ENCODE assay signal across 22 cellular contexts in genomic region chr2:86134709-86135108, GRCh38. TPM values are rescaled to one million over a fixed set of nuclear protein-coding genes. Genes with fewer than 3 reads are reported as not detected.
DNase-seq lines count a peak whose midpoint lies in the region; ATAC-seq and TF ChIP-seq lines count a peak whose summit lies in the region.
"Had no signal": no experiment of that assay in that cellular context is flagged by ENCODE, and none has a peak within 500 bp of the region (broad histone marks: within the 10 kb centered on the region; RNA-seq: fewer than 3 reads in every experiment).

No MANE protein-coding gene starts in this region.

- peaks cover 8% of the 10 kb centered on the region; the same call in 1 of the 2 replicates for H3F3A ChIP-seq in GM23338 (replicated peaks; ENCODE audit: low read depth)

- no peaks in the 10 kb centered on the region for H3K4me1 ChIP-seq in GM23338 (ENCODE audit: insufficient read depth)
- no peaks in the 10 kb centered on the region for H3K4me1 ChIP-seq in NT2/D1 (ENCODE audit: insufficient read depth, insufficient read length)
- peaks cover 4% of the 10 kb centered on the region for H3K4me1 ChIP-seq in parathyroid adenoma
- H3K4me1 ChIP-seq: A549; BE2C; BLaER1 treated with 17β-estradiol and CSF1 and Interleukin-3, amounts not matched to agents 10 nM and 100 nM had no signal

- H3K27ac Mint-ChIP-seq in GM23338, result peak overlapping the region; percentile 23; the same call in 1 of the 2 replicates
- H3K27ac Mint-ChIP-seq: CD14-positive monocyte; CD4-positive, alpha-beta T cell had no signal

- DNase-seq in GM23338 (ENCODE audit: low spot score), result no peak
- DNase-seq in NT2/D1 (ENCODE audit: low read depth, low spot score), result peak; percentile 22
- DNase-seq in cerebellar cortex (ENCODE audit: low spot score), result no peak
- no peak for DNase-seq in activated CD4-positive, alpha-beta T cell treated with anti-CD3 and anti-CD28 coated beads, Interleukin-2, amount 50 U/mL, for 4 hours
- DNase-seq: 8988T; ACHN; AML-193; BE2C; CD4-positive, alpha-beta T cell; CD8-positive, alpha-beta memory T cell; DMS 273 treated with DMSO at 0.1 percent for 48 hours; DMS79; EL; GDM1; GOT3; HCEC 1CT had no signal

- peaks cover 15% of the 10 kb centered on the region for H4K20me1 ChIP-seq in GM23338 (replicated peaks; ENCODE audit: insufficient read depth)

- peaks cover 99% of the 10 kb centered on the region for H3K36me3 Mint-ChIP-seq in GM23338 (ENCODE audit: low read depth)

- H3K27ac ChIP-seq in GM23338 (ENCODE audit: low read depth) (no peak overlapping the region), parathyroid adenoma (no peak overlapping the region)
- H3K27ac ChIP-seq: A549; BLaER1 treated with 17β-estradiol and CSF1 and Interleukin-3, amounts not matched to agents 10 nM and 100 nM had no signal

- H3K9me3 ChIP-seq in NT2/D1 (ENCODE audit: insufficient read depth, low read length) (no peaks in the 10 kb centered on the region), parathyroid adenoma (ENCODE audit: control insufficient read depth, low read length) (no peaks in the 10 kb centered on the region)
- H3K9me3 ChIP-seq: A549; BE2C; BLaER1 treated with 17β-estradiol and CSF1 and Interleukin-3, amounts not matched to agents 10 nM and 100 nM had no signal

- peaks cover 3% of the 10 kb centered on the region for H3K27me3 Mint-ChIP-seq in GM23338 (ENCODE audit: insufficient read depth, low read depth, poor library complexity)
- H3K27me3 Mint-ChIP-seq: CD4-positive, alpha-beta T cell had no signal

- H3K9me3 Mint-ChIP-seq in GM23338, result no peaks in the 10 kb centered on the region
- H3K9me3 Mint-ChIP-seq: CD4-positive, alpha-beta T cell; CD8-positive, alpha-beta memory T cell had no signal

- no peak overlapping the region for H3K4me3 Mint-ChIP-seq in GM23338
- H3K4me3 Mint-ChIP-seq: CD14-positive monocyte; CD4-positive, alpha-beta T cell; CD8-positive, alpha-beta memory T cell had no signal

- H3K36me3 ChIP-seq in GM23338 (ENCODE audit: insufficient read depth), result peaks cover 88% of the 10 kb centered on the region
- peaks cover 97% of the 10 kb centered on the region for H3K36me3 ChIP-seq in NT2/D1 (ENCODE audit: insufficient read depth, insufficient read length, low read length)
- H3K36me3 ChIP-seq in parathyroid adenoma (ENCODE audit: control insufficient read depth, insufficient read depth, low read length), result no peaks in the 10 kb centered on the region

- H2AFZ ChIP-seq in GM23338 (no peak overlapping the region), parathyroid adenoma (no peak overlapping the region)

- peaks cover 7% of the 10 kb centered on the region; the same call in 2 of the 3 replicates for H3K4me1 Mint-ChIP-seq in GM23338
- H3K4me1 Mint-ChIP-seq: CD14-positive monocyte had no signal

- no peaks in the 10 kb centered on the region for H3K27me3 ChIP-seq in GM23338 (ENCODE audit: insufficient read depth)
- no peaks in the 10 kb centered on the region for H3K27me3 ChIP-seq in NT2/D1 (ENCODE audit: insufficient read depth, insufficient read length)
- H3K27me3 ChIP-seq in parathyroid adenoma (ENCODE audit: control insufficient read depth, insufficient read depth, low read length), result no peaks in the 10 kb centered on the region
- H3K27me3 ChIP-seq: BE2C; BLaER1 treated with 17β-estradiol and CSF1 and Interleukin-3, amounts not matched to agents 10 nM and 100 nM had no signal

- no peak overlapping the region for H3K4me2 ChIP-seq in GM23338
- H3K4me2 ChIP-seq in parathyroid adenoma (ENCODE audit: low read length), result peak overlapping the region; percentile 23
- H3K4me2 ChIP-seq: A549; BLaER1 treated with 17β-estradiol and CSF1 and Interleukin-3, amounts not matched to agents 10 nM and 100 nM had no signal

- H3K9ac ChIP-seq in NT2/D1 (ENCODE audit: insufficient read length, low read depth) (no peak overlapping the region), parathyroid adenoma (no peak overlapping the region)
- H3K9ac ChIP-seq: BLaER1 treated with 17β-estradiol and CSF1 and Interleukin-3, amounts not matched to agents 10 nM and 100 nM had no signal

- ATAC-seq in GM23338 (peak; percentile 57), GM21526 (IDR thresholded peaks at IDR 0.05; ENCODE audit: low FRiP score, unreplicated experiment) (no peak)
- ATAC-seq: A549, GM12878 had no signal

- TF ChIP-seq CTCF in GM23338 (conservative IDR thresholded peaks at IDR 0.05; ENCODE audit: low read depth in 2 of 2) (no peak), parathyroid adenoma (IDR thresholded peaks at IDR 0.05) (no peak)

- no peaks in the 10 kb centered on the region for H3K79me2 ChIP-seq in GM23338 (replicated peaks; ENCODE audit: insufficient read depth)
- no peaks in the 10 kb centered on the region for H3K79me2 ChIP-seq in parathyroid adenoma

- H3K4me3 ChIP-seq in GM23338, result no peak overlapping the region
- H3K4me3 ChIP-seq in NT2/D1 (ENCODE audit: insufficient read length, low read depth), result no peak overlapping the region
- no peak overlapping the region for H3K4me3 ChIP-seq in parathyroid adenoma (ENCODE audit: low read depth, low read length)
- H3K4me3 ChIP-seq: A549; BLaER1 treated with 17β-estradiol and CSF1 and Interleukin-3, amounts not matched to agents 10 nM and 100 nM; GM12878 had no signal

- H3K9me2 ChIP-seq in GM23338 (ENCODE audit: insufficient read depth), result no peaks in the 10 kb centered on the region

TF ChIP-seq in GM23338, 12 proteins besides CTCF, POLR2A, EP300 and RAD21:
- TF ChIP-seq EZH2 (IDR thresholded peaks at IDR 0.05; ENCODE audit: low read depth, unreplicated experiment) (no peak), ZNF462 (CRISPR knock-in tag; IDR thresholded peaks at IDR 0.05) (no peak), NANOG (IDR thresholded peaks at IDR 0.05; ENCODE audit: borderline replicate concordance) (no peak), CREB1 (CRISPR knock-in tag; IDR thresholded peaks at IDR 0.05; ENCODE audit: low read depth) (no peak), JUNB (IDR thresholded peaks at IDR 0.05; ENCODE audit: unreplicated experiment) (no peak)
TF ChIP-seq in GM23338: peak in this region for 0.

RNA-seq across cellular contexts. Expression of gene PTCD3, which starts 28.7 kb away (rescaled TPM):
- 147 and 223 TPM in 2 replicates for total RNA-seq in GM23338 (2014; rRNA removed; shearing (Covaris generic))
- 87.6 and 140 TPM in 2 replicates for polyA plus RNA-seq in GM23338 (2016; fragmentation: Nextera tagmentation; extraction: Ambion mirVana)

RNA-seq across cellular contexts. Expression of gene POLR1A, which starts 29.0 kb away (rescaled TPM):
- total RNA-seq in GM23338 (2014; rRNA removed; shearing (Covaris generic)), result 33.4 and 43.2 TPM in 2 replicates
- 13.8 and 16.9 TPM in 2 replicates for polyA plus RNA-seq in GM23338 (2016; fragmentation: Nextera tagmentation; extraction: Ambion mirVana)
